ENCODE assay signal across 21 cellular contexts in genomic region chr2:199818001-199818400, GRCh38. TPM values are rescaled to one million over a fixed set of nuclear protein-coding genes. Genes with fewer than 3 reads are reported as not detected.
DNase-seq lines count a peak whose midpoint lies in the region; ATAC-seq and TF ChIP-seq lines count a peak whose summit lies in the region.
"Had no signal": no experiment of that assay in that cellular context is flagged by ENCODE, and none has a peak within 500 bp of the region (broad histone marks: within the 10 kb centered on the region; RNA-seq: fewer than 3 reads in every experiment).

No MANE protein-coding gene starts in this region.

- intact Hi-C loops in activated CD8-positive, alpha-beta T cell treated with anti-CD3 and anti-CD28 coated beads for 36 hours (cut with micrococcal nuclease) = no loop called here

- in situ Hi-C loops in ACHN (cut with HindIII; ENCODE audit: low pct_ligation_motif_present, low pct_unique_long_range_greater_than_20kb, low sequenced_read_pairs) = no loop called here

- H3K27ac ChIP-seq in BLaER1 treated with 17β-estradiol and CSF1 and Interleukin-3, amounts not matched to agents 10 nM and 100 nM = no peak overlapping the region
- H3K27ac ChIP-seq: Peyer's patch had no signal

- H4K20me1 ChIP-seq in BLaER1 treated with 17β-estradiol and CSF1 and Interleukin-3, amounts not matched to agents 10 nM and 100 nM = peaks cover 0 to 5% (median 0%) of the 10 kb centered on the region in 11 experiments; a peak in 2 of 22 replicates

- no peak overlapping the region for H3K27ac Mint-ChIP-seq in activated CD8-positive, alpha-beta T cell treated with anti-CD3 and anti-CD28 coated beads for 36 hours
- H3K27ac Mint-ChIP-seq: activated CD4-positive, alpha-beta T cell treated with anti-CD3 and anti-CD28 coated beads for 36 hours; activated naive CD4-positive, alpha-beta T cell treated with anti-CD3 and anti-CD28 coated beads for 36 hours; CD4-positive, alpha-beta T cell; dendritic cell treated with granulocyte-macrophage colony-stimulating factor and Interleukin-4, amounts not matched to agents 40 ng/mL and 50 ng/mL, for 4 days; memory B cell; T-cell had no signal

- no peak overlapping the region for H3K9ac ChIP-seq in BLaER1 treated with 17β-estradiol and CSF1 and Interleukin-3, amounts not matched to agents 10 nM and 100 nM

- TF ChIP-seq CTCF in activated CD8-positive, alpha-beta T cell treated with anti-CD3 and anti-CD28 coated beads for 36 hours (IDR thresholded peaks at IDR 0.05) = no peak

- no peak for ATAC-seq in activated CD8-positive, alpha-beta T cell treated with anti-CD3 and anti-CD28 coated beads for 36 hours
- ATAC-seq: activated CD4-positive, alpha-beta T cell treated with anti-CD3 and anti-CD28 coated beads for 36 hours; activated T-cell treated with anti-CD3 and anti-CD28 coated beads, Interleukin-2, amount 50 U/mL, for 4 hours; T-cell had no signal

- H3K9me3 Mint-ChIP-seq in activated CD8-positive, alpha-beta T cell treated with anti-CD3 and anti-CD28 coated beads for 36 hours = no peaks in the 10 kb centered on the region
- H3K9me3 Mint-ChIP-seq: activated naive CD4-positive, alpha-beta T cell treated with anti-CD3 and anti-CD28 coated beads for 36 hours; activated T-cell treated with anti-CD3 and anti-CD28 coated beads, Interleukin-2, amount 50 U/mL, for 4 hours; CD4-positive, alpha-beta T cell; dendritic cell treated with granulocyte-macrophage colony-stimulating factor and Interleukin-4, amounts not matched to agents 40 ng/mL and 50 ng/mL, for 4 days; memory B cell; T-cell had no signal

- peak overlapping the region in 7 of 11 experiments; percentile 8 to 76 (median 52); a peak in 10 of 22 replicates for H3K4me2 ChIP-seq in BLaER1 treated with 17β-estradiol and CSF1 and Interleukin-3, amounts not matched to agents 10 nM and 100 nM

- peaks cover 2% of the 10 kb centered on the region for H3K27me3 Mint-ChIP-seq in activated CD8-positive, alpha-beta T cell treated with anti-CD3 and anti-CD28 coated beads for 36 hours
- H3K27me3 Mint-ChIP-seq: activated CD4-positive, alpha-beta T cell treated with anti-CD3 and anti-CD28 coated beads for 36 hours; CD4-positive, alpha-beta T cell; dendritic cell treated with granulocyte-macrophage colony-stimulating factor and Interleukin-4, amounts not matched to agents 40 ng/mL and 50 ng/mL, for 4 days; memory B cell; T-cell had no signal

- no peaks in the 10 kb centered on the region for H3K9me3 ChIP-seq in BLaER1 treated with 17β-estradiol and CSF1 and Interleukin-3, amounts not matched to agents 10 nM and 100 nM (replicated peaks in 1 of 11)
- H3K9me3 ChIP-seq: Peyer's patch had no signal

- H3K36me3 ChIP-seq in BLaER1 treated with 17β-estradiol and CSF1 and Interleukin-3, amounts not matched to agents 10 nM and 100 nM = no peaks in the 10 kb centered on the region
- H3K36me3 ChIP-seq: Peyer's patch had no signal

- no peak overlapping the region for H3K4me3 ChIP-seq in BLaER1 treated with 17β-estradiol and CSF1 and Interleukin-3, amounts not matched to agents 10 nM and 100 nM
- H3K4me3 ChIP-seq: Peyer's patch had no signal

- peaks cover 15 to 49% (median 41%) of the 10 kb centered on the region in 10 experiments for H3K4me1 ChIP-seq in BLaER1 treated with 17β-estradiol and CSF1 and Interleukin-3, amounts not matched to agents 10 nM and 100 nM
- H3K4me1 ChIP-seq: Peyer's patch had no signal

- no peak overlapping the region for H3K4me3 Mint-ChIP-seq in activated CD8-positive, alpha-beta T cell treated with anti-CD3 and anti-CD28 coated beads for 36 hours
- H3K4me3 Mint-ChIP-seq: activated CD4-positive, alpha-beta T cell treated with anti-CD3 and anti-CD28 coated beads for 36 hours; activated naive CD4-positive, alpha-beta T cell treated with anti-CD3 and anti-CD28 coated beads for 36 hours; activated T-cell treated with anti-CD3 and anti-CD28 coated beads, Interleukin-2, amount 50 U/mL, for 4 hours; CD4-positive, alpha-beta T cell; dendritic cell treated with granulocyte-macrophage colony-stimulating factor and Interleukin-4, amounts not matched to agents 40 ng/mL and 50 ng/mL, for 4 days; memory B cell; T-cell had no signal

- CTCF ChIA-PET in activated CD8-positive, alpha-beta T cell treated with anti-CD3 and anti-CD28 coated beads for 36 hours (lab: Charles Lee) = no interaction called here

- H3K4me1 Mint-ChIP-seq in activated CD8-positive, alpha-beta T cell treated with anti-CD3 and anti-CD28 coated beads for 36 hours (ENCODE audit: low read depth) = no peaks in the 10 kb centered on the region
- H3K4me1 Mint-ChIP-seq: activated CD4-positive, alpha-beta T cell treated with anti-CD3 and anti-CD28 coated beads for 36 hours; memory B cell; T-cell had no signal

- POLR2A ChIA-PET in activated CD8-positive, alpha-beta T cell treated with anti-CD3 and anti-CD28 coated beads for 36 hours (lab: Charles Lee) = no interaction called here

- no peaks in the 10 kb centered on the region for H3K36me3 Mint-ChIP-seq in activated CD8-positive, alpha-beta T cell treated with anti-CD3 and anti-CD28 coated beads for 36 hours (ENCODE audit: low read depth)

- DNase-seq in DMS53 (lab: John Stamatoyannopoulos, UW) (peak; percentile 72), NCI-H2029 treated with DMSO at 0.1 percent for 48 hours (lab: John Stamatoyannopoulos, UW) (peak; percentile 63), NOMO-1 treated with dmso at 0.1 percent for 144 hours (lab: John Stamatoyannopoulos, UW; ENCODE audit: unreplicated experiment) (peak; percentile 16), ACHN (no peak), Ammon's horn (ENCODE audit: low spot score) (no peak)
- DNase-seq in activated CD8-positive, alpha-beta T cell treated with anti-CD3 and anti-CD28 coated beads for 36 hours = no peak
- DNase-seq in stimulated activated CD4-positive, alpha-beta T cell treated with anti-CD3 and anti-CD28 coated beads, Interleukin-4, amount 100 ng/mL, for 24 hours = no peak
- DNase-seq: activated CD4-positive, alpha-beta T cell treated with anti-CD3 and anti-CD28 coated beads for 36 hours; activated naive CD4-positive, alpha-beta T cell treated with anti-CD3 and anti-CD28 coated beads for 36 hours; activated T-cell treated with anti-CD3 and anti-CD28 coated beads, Interleukin-2, amount 50 U/mL, for 4 hours; aorta; caudate nucleus; CD4-positive, alpha-beta T cell; head of caudate nucleus; NCI-H1694 treated with DMSO at 0.1 percent for 48 hours; Peyer's patch; substantia nigra; T-cell had no signal

- H3K27me3 ChIP-seq in BLaER1 treated with 17β-estradiol and CSF1 and Interleukin-3, amounts not matched to agents 10 nM and 100 nM = peaks cover 10 to 36% (median 22%) of the 10 kb centered on the region in 11 experiments; a peak in 17 of 22 replicates
- H3K27me3 ChIP-seq: Peyer's patch had no signal

RNA-seq across cellular contexts. Expression of gene FTCDNL1, which starts 33.0 kb away (rescaled TPM):
- total RNA-seq in activated CD8-positive, alpha-beta T cell treated with anti-CD3 and anti-CD28 coated beads for 36 hours = 1 to 10 TPM; 1.9 to 2.0 TPM

Comparison
In these comparisons a context has a peak if more than half of its experiments do, and no peak if none do; other contexts are left out.
1. DNase-seq: peak in DMS53 (single experiment), NCI-H2029 treated with DMSO at 0.1 percent for 48 hours (single experiment) and NOMO-1 treated with dmso at 0.1 percent for 144 hours (single experiment); none in ACHN (single experiment), activated CD8-positive, alpha-beta T cell treated with anti-CD3 and anti-CD28 coated beads for 36 hours (single experiment), Ammon's horn (single experiment) and stimulated activated CD4-positive, alpha-beta T cell treated with anti-CD3 and anti-CD28 coated beads, Interleukin-4, amount 100 ng/mL, for 24 hours (single experiment).